Comparison of ENCODE assay signal across 22 cellular contexts in genomic region chr13:99270503-99270902, GRCh38. TPM values are rescaled to one million over a fixed set of nuclear protein-coding genes. Genes with fewer than 3 reads are reported as not detected.
DNase-seq lines count a peak whose midpoint lies in the region; ATAC-seq and TF ChIP-seq lines count a peak whose summit lies in the region.
"Had no signal": no experiment of that assay in that cellular context is flagged by ENCODE, and none has a peak within 500 bp of the region (broad histone marks: within the 10 kb centered on the region; RNA-seq: fewer than 3 reads in every experiment).

No MANE protein-coding gene starts in this region.

- H3K4me1 Mint-ChIP-seq in activated T-cell treated with anti-CD3 and anti-CD28 coated beads, Interleukin-2, amount 50 U/mL, for 72 hours (ENCODE audit: low read depth): peaks cover 75% of the 10 kb centered on the region
- H3K4me1 Mint-ChIP-seq in immature natural killer cell: peaks cover 40 to 69% of the 10 kb centered on the region in 2 donors
- H3K4me1 Mint-ChIP-seq in stimulated activated naive B cell treated with anti-CD40 and anti-IgM and Interleukin-4, amounts not matched to agents 10 μg/mL and 1 μg/mL and 100 μg/mL, for 72 hours: peaks cover 36 to 68% of the 10 kb centered on the region in 2 donors
- H3K4me1 Mint-ChIP-seq: nephron progenitor cell had no signal

- ATAC-seq in activated T-cell treated with anti-CD3 and anti-CD28 coated beads, Interleukin-2, amount 50 U/mL, for 72 hours (replicated peaks in 1 of 2): no peak
- ATAC-seq in Panc1 (no peak), HG02970 (IDR thresholded peaks at IDR 0.05; ENCODE audit: low FRiP score, unreplicated experiment) (no peak), HG02642 (IDR thresholded peaks at IDR 0.05; ENCODE audit: poor library complexity, unreplicated experiment) (no peak)
- ATAC-seq in stimulated activated naive B cell treated with anti-CD40 and anti-IgM and Interleukin-4, amounts not matched to agents 10 μg/mL and 1 μg/mL and 100 μg/mL, for 72 hours (replicated peaks): peak; percentile 66 to 74
- ATAC-seq: GM23338 had no signal

- in situ Hi-C loops in Panc1 (cut with HindIII; ENCODE audit: low pct_unique_long_range_greater_than_20kb, low sequenced_read_pairs): no loop called here

- H3K36me3 Mint-ChIP-seq in activated T-cell treated with anti-CD3 and anti-CD28 coated beads, Interleukin-2, amount 50 U/mL, for 72 hours (ENCODE audit: insufficient read depth in 2 of 2): peaks cover 18 to 36% of the 10 kb centered on the region in 2 donors
- H3K36me3 Mint-ChIP-seq in immature natural killer cell: peaks cover 0 to 4% (median 4%) of the 10 kb centered on the region in 3 donors
- peaks cover 35 to 50% of the 10 kb centered on the region in 2 donors for H3K36me3 Mint-ChIP-seq in stimulated activated naive B cell treated with anti-CD40 and anti-IgM and Interleukin-4, amounts not matched to agents 10 μg/mL and 1 μg/mL and 100 μg/mL, for 72 hours

- no peaks in the 10 kb centered on the region for H3K27me3 Mint-ChIP-seq in activated T-cell treated with anti-CD3 and anti-CD28 coated beads, Interleukin-2, amount 50 U/mL, for 72 hours (ENCODE audit: low read depth)
- H3K27me3 Mint-ChIP-seq in immature natural killer cell (ENCODE audit: low read depth in 3 of 3): peaks cover 0 to 7% (median 0%) of the 10 kb centered on the region in 3 donors
- H3K27me3 Mint-ChIP-seq in stimulated activated naive B cell treated with anti-CD40 and anti-IgM and Interleukin-4, amounts not matched to agents 10 μg/mL and 1 μg/mL and 100 μg/mL, for 72 hours: no peaks in the 10 kb centered on the region

- no peaks in the 10 kb centered on the region for H3K4me1 ChIP-seq in Panc1 (ENCODE audit: control insufficient read depth, insufficient read depth, low read length)

- intact Hi-C loops in Panc1 (cut with micrococcal nuclease; ENCODE audit: unreplicated experiment): no loop called here

- POLR2A ChIA-PET in Panc1 (lab: Charles Lee) (no interaction called here), GM10248 (lab: Yijun Ruan, JAX) (no interaction called here)

- H3K9me3 ChIP-seq in Panc1 (ENCODE audit: control insufficient read depth, insufficient read depth, low read depth, low read length): no peaks in the 10 kb centered on the region

- H3K27ac Mint-ChIP-seq in activated T-cell treated with anti-CD3 and anti-CD28 coated beads, Interleukin-2, amount 50 U/mL, for 72 hours: peak overlapping the region; percentile 90
- peak overlapping the region in 5 of 6 donors; percentile 33 to 87 (median 76) for H3K27ac Mint-ChIP-seq in immature natural killer cell
- H3K27ac Mint-ChIP-seq in stimulated activated naive B cell treated with anti-CD40 and anti-IgM and Interleukin-4, amounts not matched to agents 10 μg/mL and 1 μg/mL and 100 μg/mL, for 72 hours: peak overlapping the region; percentile 93
- H3K27ac Mint-ChIP-seq: GM23338; nephron progenitor cell; T-helper 1 cell treated with Interleukin-12 subunit alpha and Interleukin-12 subunit beta and Interleukin-4 antibody, amounts not matched to agents 30 μg/mL and 1 μg/mL, for 36 hours had no signal

- no peak for DNase-seq in activated T-cell treated with anti-CD3 and anti-CD28 coated beads, Interleukin-2, amount 50 U/mL, for 72 hours
- no peak for DNase-seq in activated T-cell treated with anti-CD3 and anti-CD28 coated beads, Interleukin-2, amount 50 U/mL, for 48 hours
- DNase-seq in Panc1 (ENCODE audit: low read depth, low spot score) (no peak), immature natural killer cell (no peak), GM10248 (ENCODE audit: extremely low spot score) (no peak)
- DNase-seq in stimulated activated naive B cell treated with anti-CD40 and anti-IgM and Interleukin-4, amounts not matched to agents 10 μg/mL and 1 μg/mL and 100 μg/mL, for 72 hours: no peak
- DNase-seq: activated CD4-positive, CD25-positive, alpha-beta regulatory T cell treated with anti-CD3 and anti-CD28 coated beads, Interleukin-2, amount 50 U/mL, for 72 hours; activated T-cell treated with anti-CD3 and anti-CD28 coated beads, Interleukin-2, amount 50 U/mL, for 4 hours; aorta; Karpas-422; left ventricle myocardium inferior; NCI-H1417; NCI-H2171 treated with DMSO at 0.1 percent for 48 hours; NCI-H82; nephron progenitor cell had no signal

- H3K36me3 ChIP-seq in Panc1 (ENCODE audit: control insufficient read depth, insufficient read depth, low read length): no peaks in the 10 kb centered on the region
- H3K36me3 ChIP-seq: left ventricle myocardium inferior had no signal

- CTCF ChIA-PET in Panc1 (lab: Charles Lee): no interaction called here
- CTCF ChIA-PET in GM10248 (lab: Yijun Ruan, JAX): interaction anchor here (0.7 to 23.7 kb wide), 41 partner anchors 10 to 961 kb away, joined by 3 to 363 read pairs (median 12); partner anchors contain the start of genes GPR18, GPR183, TM9SF2 and UBAC2

- peaks cover 2 to 7% of the 10 kb centered on the region in 2 donors for H3K9me3 Mint-ChIP-seq in activated T-cell treated with anti-CD3 and anti-CD28 coated beads, Interleukin-2, amount 50 U/mL, for 72 hours
- peaks cover 0 to 5% (median 0%) of the 10 kb centered on the region in 6 donors for H3K9me3 Mint-ChIP-seq in immature natural killer cell
- H3K9me3 Mint-ChIP-seq in stimulated activated naive B cell treated with anti-CD40 and anti-IgM and Interleukin-4, amounts not matched to agents 10 μg/mL and 1 μg/mL and 100 μg/mL, for 72 hours: peaks cover 0 to 3% of the 10 kb centered on the region in 2 donors
- H3K9me3 Mint-ChIP-seq: activated T-cell treated with anti-CD3 and anti-CD28 coated beads, Interleukin-2, amount 50 U/mL, for 4 hours; GM23338 had no signal

- no peaks in the 10 kb centered on the region for H3K27me3 ChIP-seq in Panc1 (ENCODE audit: control insufficient read depth, insufficient read depth, low read length)

- peak overlapping the region in 1 of 2 donors; percentile 54 for H3K4me3 Mint-ChIP-seq in activated T-cell treated with anti-CD3 and anti-CD28 coated beads, Interleukin-2, amount 50 U/mL, for 72 hours
- no peak overlapping the region for H3K4me3 Mint-ChIP-seq in immature natural killer cell
- H3K4me3 Mint-ChIP-seq in stimulated activated naive B cell treated with anti-CD40 and anti-IgM and Interleukin-4, amounts not matched to agents 10 μg/mL and 1 μg/mL and 100 μg/mL, for 72 hours: peak overlapping the region; percentile 55 to 61
- H3K4me3 Mint-ChIP-seq: activated T-cell treated with anti-CD3 and anti-CD28 coated beads, Interleukin-2, amount 50 U/mL, for 4 hours; GM23338; nephron progenitor cell; T-helper 1 cell treated with Interleukin-12 subunit alpha and Interleukin-12 subunit beta and Interleukin-4 antibody, amounts not matched to agents 30 μg/mL and 1 μg/mL, for 36 hours had no signal

- no peak for TF ChIP-seq CTCF in Panc1 (IDR thresholded peaks at IDR 0.05)
- no peak for TF ChIP-seq CTCF in GM10248 (IDR thresholded peaks at IDR 0.05; ENCODE audit: control extremely low read depth, extremely low read depth, low read depth, missing control alignments)

- H3K27ac ChIP-seq in Panc1 (ENCODE audit: low read length): no peak overlapping the region
- H3K27ac ChIP-seq: left ventricle myocardium inferior had no signal

- BruUV-seq in Panc1 (replicated peaks; lab: Mats Ljungman, UMichigan): TSS peak; percentile 14

- no peak overlapping the region for H3K4me3 ChIP-seq in Panc1 (ENCODE audit: low read depth in 2 of 2, low read length in 2 of 2)
- H3K4me3 ChIP-seq: GM23338, left ventricle myocardium inferior had no signal

RNA-seq across cellular contexts. Expression of gene GPR18, which starts 12.3 kb away (rescaled TPM):
- 10 to 100 TPM; 12.4 to 17.3 TPM for total RNA-seq in activated T-cell treated with anti-CD3 and anti-CD28 coated beads, Interleukin-2, amount 50 U/mL, for 72 hours
- not detected for total RNA-seq in Panc1 (2021; ENCODE audit: unreplicated experiment)
- polyA plus RNA-seq in Panc1 (2012; ENCODE audit: insufficient read length): not detected
- 10 to 100 TPM; 10.1 to 30.0 (median 21.1) TPM for polyA plus RNA-seq in immature natural killer cell
- total RNA-seq: frontal cortex, G401, GM23338, left ventricle myocardium inferior had no signal
- polyA plus RNA-seq: AG04450 had no signal

RNA-seq across cellular contexts. Expression of gene GPR183, which starts 36.7 kb away (rescaled TPM):
- total RNA-seq in activated T-cell treated with anti-CD3 and anti-CD28 coated beads, Interleukin-2, amount 50 U/mL, for 72 hours: 10 to 100 TPM; 32.8 to 57.5 TPM
- total RNA-seq in Panc1 (2021; ENCODE audit: unreplicated experiment): 0.15 TPM
- not detected for polyA plus RNA-seq in Panc1 (2012; ENCODE audit: insufficient read length)
- 100 to 1,000 TPM in 1 of 3 donors, 10 to 100 TPM in 2; 63.2 to 154 (median 87.1) TPM for polyA plus RNA-seq in immature natural killer cell
- total RNA-seq: G401, GM23338 had no signal

Comparison
In these comparisons a context has a peak if more than half of its experiments do, and no peak if none do; other contexts are left out.
1. ATAC-seq: peak in stimulated activated naive B cell treated with anti-CD40 and anti-IgM and Interleukin-4, amounts not matched to agents 10 μg/mL and 1 μg/mL and 100 μg/mL, for 72 hours (2 of 2); none in activated T-cell treated with anti-CD3 and anti-CD28 coated beads, Interleukin-2, amount 50 U/mL, for 72 hours (0 of 2), Panc1 (single experiment), HG02970 (single experiment) and HG02642 (single experiment).
2. H3K4me3 Mint-ChIP-seq: peak in stimulated activated naive B cell treated with anti-CD40 and anti-IgM and Interleukin-4, amounts not matched to agents 10 μg/mL and 1 μg/mL and 100 μg/mL, for 72 hours (2 of 2); none in immature natural killer cell (0 of 5).
3. RNA of gene GPR18, which starts 12.3 kb away (total RNA-seq): 12.4 to 17.3 TPM in activated T-cell treated with anti-CD3 and anti-CD28 coated beads, Interleukin-2, amount 50 U/mL, for 72 hours; not detected in Panc1 (single experiment); every median in the first group is over 10 times any median in the second.
4. RNA of gene GPR183, which starts 36.7 kb away (total RNA-seq): 32.8 to 57.5 TPM in activated T-cell treated with anti-CD3 and anti-CD28 coated beads, Interleukin-2, amount 50 U/mL, for 72 hours; 0.15 TPM in Panc1 (single experiment); every median in the first group is over 10 times any median in the second.
5. Peak in every context shown above with its lines, with median percentiles within 50 percentile points of each other: H3K27ac Mint-ChIP-seq.